24 cellular contexts compared by ENCODE assay signal in the genomic region with DNA sequence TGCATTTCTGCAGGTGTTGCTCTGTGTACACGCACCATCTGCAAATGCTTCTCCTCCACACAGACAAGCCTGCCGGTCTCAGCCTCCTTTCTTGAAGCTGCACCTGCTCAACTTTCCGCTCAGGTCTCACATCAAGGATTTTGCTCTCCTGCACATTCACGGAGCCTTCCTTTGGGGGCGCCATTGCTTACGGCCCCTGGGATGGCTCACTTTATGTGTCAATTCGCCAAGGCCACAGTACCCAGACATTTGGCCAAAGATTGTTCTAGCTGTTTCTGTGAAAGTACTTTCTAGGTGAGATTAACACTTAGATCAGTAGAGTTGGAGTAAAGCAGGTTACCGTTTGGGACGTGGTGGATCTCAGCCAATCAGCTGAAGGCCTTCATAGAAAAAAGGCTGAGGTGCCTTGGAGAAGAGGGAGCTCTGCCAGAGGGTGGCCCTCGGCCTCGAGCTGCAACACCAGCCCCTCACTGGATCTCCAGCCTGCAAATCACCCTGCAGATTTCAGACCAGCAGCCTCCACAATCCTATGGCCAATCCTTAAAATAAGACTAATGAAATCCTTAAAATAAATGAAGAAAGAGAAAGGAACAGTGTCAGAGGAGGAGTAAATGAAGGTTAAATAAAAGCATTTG. TPM values are rescaled to one million over a fixed set of nuclear protein-coding genes. Genes with fewer than 3 reads are reported as not detected.
A peak's percentile ranks its signal among the peaks of the same experiment; 100 is the strongest.
DNase-seq lines count a peak whose midpoint lies in the region; TF ChIP-seq lines count a peak whose summit lies in the region.
"Had no signal": no experiment of that assay in that cellular context is flagged by ENCODE, and none has a peak within 500 bp of the region (broad histone marks: within the 10 kb centered on the region; RNA-seq: fewer than 3 reads in every experiment).

No MANE protein-coding gene starts in this region.

- intact Hi-C loops in sigmoid colon (cut with DNase I): no loop called here

- H3K4me3 ChIP-seq in NB4 (ENCODE audit: low read depth, low read length) (no peak overlapping the region), sigmoid colon (no peak overlapping the region)
- H3K4me3 ChIP-seq: lung, transverse colon had no signal

- DNase-seq in NCI-H748 (lab: John Stamatoyannopoulos, UW; ENCODE audit: unreplicated experiment) (peak; percentile 19), NCI-H748 treated with DMSO at 0.1 percent for 48 hours (lab: John Stamatoyannopoulos, UW) (no peak), NB4 (ENCODE audit: low read depth) (no peak), ecto neural progenitor cell (ENCODE audit: low spot score) (peak; percentile 32), sigmoid colon (peak; percentile 29), nephron progenitor cell (no peak), UCSD-AML1 (lab: John Stamatoyannopoulos, UW; ENCODE audit: unreplicated experiment) (no peak), NCI-H2171 treated with DMSO at 0.1 percent for 48 hours (lab: John Stamatoyannopoulos, UW) (no peak)
- DNase-seq: activated CD4-positive, alpha-beta T cell treated with anti-CD3 and anti-CD28 coated beads for 36 hours; activated naive CD8-positive, alpha-beta T cell treated with anti-CD3 and anti-CD28 coated beads, Interleukin-2, amount 10 ng/mL, durations not matched to agents 7 days and 5 days; activated T-cell treated with anti-CD3 and anti-CD28 coated beads, Interleukin-2, amount 50 U/mL, for 72 hours; DMS79; NCI-H1105; NCI-H2081; NCI-H774; occipital lobe; PC-3; retina; SIG-M5; stimulated activated CD4-positive, alpha-beta T cell treated with anti-CD3 and anti-CD28 coated beads, Interleukin-12 subunit alpha, Interleukin-12 subunit beta, amount 100 ng/mL, for 4 hours; transverse colon had no signal

- H3K27ac ChIP-seq in sigmoid colon: no peak overlapping the region
- H3K27ac ChIP-seq: transverse colon had no signal

- TF ChIP-seq EP300 in sigmoid colon (IDR thresholded peaks at IDR 0.05): no peak

- no peak overlapping the region for H3K27ac Mint-ChIP-seq in nephron progenitor cell
- H3K27ac Mint-ChIP-seq: activated CD4-positive, alpha-beta T cell treated with anti-CD3 and anti-CD28 coated beads for 36 hours; activated naive CD8-positive, alpha-beta T cell treated with anti-CD3 and anti-CD28 coated beads, Interleukin-2, amount 10 ng/mL, durations not matched to agents 7 days and 5 days; activated T-cell treated with anti-CD3 and anti-CD28 coated beads, Interleukin-2, amount 50 U/mL, for 72 hours; B cell; stimulated activated naive CD8-positive, alpha-beta T cell treated with anti-CD3 and anti-CD28 coated beads, Interleukin-15, Interleukin-2, amounts not matched to agents 100 ng/mL and 50 ng/mL, for 24 hours had no signal

- peaks cover 52% of the 10 kb centered on the region for H3K27me3 Mint-ChIP-seq in nephron progenitor cell (ENCODE audit: low read depth, poor library complexity)

- H3K9me3 Mint-ChIP-seq in nephron progenitor cell: peaks cover 5% of the 10 kb centered on the region
- H3K9me3 Mint-ChIP-seq: activated naive CD8-positive, alpha-beta T cell treated with anti-CD3 and anti-CD28 coated beads, Interleukin-2, amount 10 ng/mL, durations not matched to agents 7 days and 5 days; activated T-cell treated with anti-CD3 and anti-CD28 coated beads, Interleukin-2, amount 50 U/mL, for 72 hours; stimulated activated naive CD8-positive, alpha-beta T cell treated with anti-CD3 and anti-CD28 coated beads, Interleukin-15, Interleukin-2, amounts not matched to agents 100 ng/mL and 50 ng/mL, for 24 hours had no signal

- H3K4me1 Mint-ChIP-seq in nephron progenitor cell: peaks cover 3% of the 10 kb centered on the region
- H3K4me1 Mint-ChIP-seq: activated CD4-positive, alpha-beta T cell treated with anti-CD3 and anti-CD28 coated beads for 36 hours; activated naive CD8-positive, alpha-beta T cell treated with anti-CD3 and anti-CD28 coated beads, Interleukin-2, amount 10 ng/mL, durations not matched to agents 7 days and 5 days; B cell had no signal

- TF ChIP-seq CTCF in NB4 (IDR thresholded peaks at IDR 0.05; ENCODE audit: low read depth, low read length): peak; percentile 54
- TF ChIP-seq CTCF in sigmoid colon (IDR thresholded peaks at IDR 0.05): no peak
- TF ChIP-seq CTCF in nephron progenitor cell (IDR thresholded peaks at IDR 0.05): no peak

- no peaks in the 10 kb centered on the region for H3K9me3 ChIP-seq in sigmoid colon
- H3K9me3 ChIP-seq: transverse colon had no signal

- H3K27me3 ChIP-seq in sigmoid colon: peaks cover 0 to 26% (median 0%) of the 10 kb centered on the region in 3 donors

- H3K4me3 Mint-ChIP-seq in nephron progenitor cell: no peak overlapping the region
- H3K4me3 Mint-ChIP-seq: activated CD4-positive, alpha-beta T cell treated with anti-CD3 and anti-CD28 coated beads for 36 hours; activated naive CD8-positive, alpha-beta T cell treated with anti-CD3 and anti-CD28 coated beads, Interleukin-2, amount 10 ng/mL, durations not matched to agents 7 days and 5 days; activated T-cell treated with anti-CD3 and anti-CD28 coated beads, Interleukin-2, amount 50 U/mL, for 72 hours; B cell; stimulated activated naive CD8-positive, alpha-beta T cell treated with anti-CD3 and anti-CD28 coated beads, Interleukin-15, Interleukin-2, amounts not matched to agents 100 ng/mL and 50 ng/mL, for 24 hours had no signal

- H3K36me3 Mint-ChIP-seq in nephron progenitor cell (ENCODE audit: low read depth): no peaks in the 10 kb centered on the region
- H3K36me3 Mint-ChIP-seq: activated naive CD8-positive, alpha-beta T cell treated with anti-CD3 and anti-CD28 coated beads, Interleukin-2, amount 10 ng/mL, durations not matched to agents 7 days and 5 days had no signal

- no peaks in the 10 kb centered on the region for H3K36me3 ChIP-seq in sigmoid colon
- H3K36me3 ChIP-seq: transverse colon had no signal

- WGBS in sigmoid colon, 2 donors: 39 to 46% methylated on average over 11 of the region's 11 CpGs

- TF ChIP-seq POLR2A in NB4 (IDR thresholded peaks at IDR 0.05; ENCODE audit: extremely low read depth, insufficient read length) (no peak), sigmoid colon (IDR thresholded peaks at IDR 0.05) (no peak)

- H3K4me1 ChIP-seq in sigmoid colon: no peaks in the 10 kb centered on the region
- H3K4me1 ChIP-seq: transverse colon had no signal

RNA-seq across cellular contexts. Expression of a gene that starts 39.9 kb away (rescaled TPM):
- 10 to 100 TPM; 22.7 to 44.0 (median 34.6) TPM for total RNA-seq in sigmoid colon
- 10 to 100 TPM; 18.4 to 23.8 (median 22.8) TPM for polyA plus RNA-seq in sigmoid colon

Comparison
In these comparisons a context has a peak if more than half of its experiments do, and no peak if none do; other contexts are left out.
1. DNase-seq: peak in NCI-H748 (single experiment), ecto neural progenitor cell (single experiment) and sigmoid colon (single experiment); none in NCI-H748 treated with DMSO at 0.1 percent for 48 hours (single experiment), NB4 (single experiment), nephron progenitor cell (single experiment), UCSD-AML1 (single experiment) and NCI-H2171 treated with DMSO at 0.1 percent for 48 hours (single experiment).